Comparison of ENCODE assay signal across 35 cellular contexts in genomic region chr3:68032219-68032618, GRCh38.
"Had no signal": no experiment of that assay in that cellular context is flagged by ENCODE, and none has a peak within 500 bp of the region (broad histone marks: within the 10 kb centered on the region; RNA-seq: fewer than 3 reads in every experiment).

No MANE protein-coding gene starts in this region.

- H3K4me3 ChIP-seq: cardiac muscle cell had no signal

- H3K27me3 Mint-ChIP-seq: activated CD4-positive, alpha-beta T cell treated with anti-CD3 and anti-CD28 coated beads, Interleukin-2, amount 10 ng/mL, durations not matched to agents 24 days and 14 days; activated naive CD4-positive, alpha-beta T cell treated with anti-CD3 and anti-CD28 coated beads, Interleukin-2, amount 50 U/mL, for 24 hours; activated naive CD8-positive, alpha-beta T cell; activated naive CD8-positive, alpha-beta T cell treated with anti-CD3 and anti-CD28 coated beads, Interleukin-2, amount 50 U/mL, for 24 hours; activated T-cell treated with anti-CD3 and anti-CD28 coated beads, Interleukin-2, amount 50 U/mL, for 24 hours; brain had no signal

- H3K27me3 ChIP-seq: cardiac muscle cell had no signal

- H3K9me3 Mint-ChIP-seq: activated B cell treated with CpG ODN at 0.5 μM for 24 hours; activated CD4-positive, alpha-beta memory T cell treated with anti-CD3 and anti-CD28 coated beads for 36 hours; activated CD8-positive, alpha-beta T cell treated with anti-CD3 and anti-CD28 coated beads for 36 hours; activated naive CD4-positive, alpha-beta T cell treated with anti-CD3 and anti-CD28 coated beads, Interleukin-2, amount 10 ng/mL, durations not matched to agents 7 days and 5 days; activated naive CD4-positive, alpha-beta T cell treated with anti-CD3 and anti-CD28 coated beads, Interleukin-2, amount 50 U/mL, for 24 hours; activated T-cell treated with anti-CD3 and anti-CD28 coated beads, Interleukin-2, amount 50 U/mL, for 24 hours; activated T-helper 2 cell treated with anti-CD3 and anti-CD28 coated beads, Interferon-gamma antibody, Interleukin-2, Interleukin-4, amounts not matched to agents 10 μg/mL and 5 μg/mL and 100 μg/mL, durations not matched to agents 14 hours and 24 hours and 36 hours; central memory CD8-positive, alpha-beta T cell; T-helper 2 cell treated with Interferon-gamma antibody and Interleukin-4, amounts not matched to agents 5 μg/mL and 100 μg/mL, for 36 hours had no signal

- DNase-seq: activated B cell treated with CpG ODN at 0.5 μM for 24 hours; activated CD4-positive, alpha-beta memory T cell treated with anti-CD3 and anti-CD28 coated beads for 36 hours; activated CD4-positive, alpha-beta T cell treated with anti-CD3 and anti-CD28 coated beads for 4 hours; activated CD4-positive, alpha-beta T cell treated with anti-CD3 and anti-CD28 coated beads, Interleukin-2, amount 10 ng/mL, durations not matched to agents 24 days and 14 days; activated CD4-positive, alpha-beta T cell treated with anti-CD3 and anti-CD28 coated beads, Interleukin-2, amount 50 U/mL, for 1 hour; activated CD4-positive, alpha-beta T cell treated with anti-CD3 and anti-CD28 coated beads, Interleukin-2, amount 50 U/mL, for 4 hours; activated CD4-positive, CD25-positive, alpha-beta regulatory T cell treated with anti-CD3 and anti-CD28 coated beads, Interleukin-2, amount 50 U/mL, for 72 hours; activated CD8-positive, alpha-beta memory T cell treated with anti-CD3 and anti-CD28 coated beads, Interleukin-2, amount 50 U/mL, for 48 hours; activated CD8-positive, alpha-beta T cell treated with anti-CD3 and anti-CD28 coated beads for 36 hours; activated effector memory CD4-positive, alpha-beta T cell treated with Interleukin-2 at 50 U/mL for 16 hours; activated gamma-delta T cell; activated naive CD4-positive, alpha-beta T cell treated with anti-CD3 and anti-CD28 coated beads, Interleukin-2, amount 10 ng/mL, durations not matched to agents 7 days and 5 days; activated naive CD4-positive, alpha-beta T cell treated with Interleukin-2 at 50 U/mL for 16 hours; activated naive CD8-positive, alpha-beta T cell treated with anti-CD3 and anti-CD28 coated beads, Interleukin-2, amount 10 ng/mL, durations not matched to agents 7 days and 5 days; activated naive CD8-positive, alpha-beta T cell treated with anti-CD3 and anti-CD28 coated beads, Interleukin-2, amount 50 U/mL, for 24 hours; activated T-cell treated with anti-CD3 and anti-CD28 coated beads, Interleukin-2, amount 50 U/mL, for 24 hours; activated T-cell treated with anti-CD3 and anti-CD28 coated beads, Interleukin-2, amount 50 U/mL, for 48 hours; amygdala; anterior cingulate cortex; caudate nucleus; cerebellar nuclear complex; T-helper 1 cell; T-helper 2 cell; T-helper 9 cell had no signal

- H3K36me3 Mint-ChIP-seq: activated CD4-positive, alpha-beta memory T cell treated with anti-CD3 and anti-CD28 coated beads for 36 hours; activated naive CD4-positive, alpha-beta T cell treated with anti-CD3 and anti-CD28 coated beads, Interleukin-2, amount 10 ng/mL, durations not matched to agents 7 days and 5 days; brain had no signal

- H3K27ac ChIP-seq: cardiac muscle cell, VCaP had no signal

- FAIRE-seq: bronchial epithelial cell, TTC549 had no signal

- H3K27ac Mint-ChIP-seq: activated B cell treated with CpG ODN at 0.5 μM for 24 hours; activated CD4-positive, alpha-beta memory T cell treated with anti-CD3 and anti-CD28 coated beads for 36 hours; activated CD4-positive, alpha-beta T cell treated with anti-CD3 and anti-CD28 coated beads, Interleukin-2, amount 10 ng/mL, durations not matched to agents 24 days and 14 days; activated CD8-positive, alpha-beta T cell treated with anti-CD3 and anti-CD28 coated beads for 36 hours; activated naive CD4-positive, alpha-beta T cell treated with anti-CD3 and anti-CD28 coated beads, Interleukin-2, amount 10 ng/mL, durations not matched to agents 7 days and 5 days; activated naive CD4-positive, alpha-beta T cell treated with anti-CD3 and anti-CD28 coated beads, Interleukin-2, amount 50 U/mL, for 24 hours; activated naive CD8-positive, alpha-beta T cell; activated naive CD8-positive, alpha-beta T cell treated with anti-CD3 and anti-CD28 coated beads, Interleukin-2, amount 10 ng/mL, durations not matched to agents 7 days and 5 days; activated naive CD8-positive, alpha-beta T cell treated with anti-CD3 and anti-CD28 coated beads, Interleukin-2, amount 50 U/mL, for 24 hours; activated T-cell treated with anti-CD3 and anti-CD28 coated beads, Interleukin-2, amount 50 U/mL, for 24 hours; activated T-helper 2 cell treated with anti-CD3 and anti-CD28 coated beads, Interferon-gamma antibody, Interleukin-2, Interleukin-4, amounts not matched to agents 10 μg/mL and 5 μg/mL and 100 μg/mL, durations not matched to agents 14 hours and 24 hours and 36 hours; brain; T-helper 1 cell treated with Interleukin-12 subunit alpha and Interleukin-12 subunit beta and Interleukin-4 antibody, amounts not matched to agents 30 μg/mL and 1 μg/mL, for 36 hours; T-helper 2 cell treated with Interferon-gamma antibody and Interleukin-4, amounts not matched to agents 5 μg/mL and 100 μg/mL, for 36 hours had no signal

- H3K4me3 Mint-ChIP-seq: activated B cell treated with CpG ODN at 0.5 μM for 24 hours; activated CD4-positive, alpha-beta memory T cell treated with anti-CD3 and anti-CD28 coated beads for 36 hours; activated CD4-positive, alpha-beta T cell treated with anti-CD3 and anti-CD28 coated beads, Interleukin-2, amount 10 ng/mL, durations not matched to agents 24 days and 14 days; activated CD8-positive, alpha-beta T cell treated with anti-CD3 and anti-CD28 coated beads for 36 hours; activated naive CD4-positive, alpha-beta T cell treated with anti-CD3 and anti-CD28 coated beads, Interleukin-2, amount 10 ng/mL, durations not matched to agents 7 days and 5 days; activated naive CD4-positive, alpha-beta T cell treated with anti-CD3 and anti-CD28 coated beads, Interleukin-2, amount 50 U/mL, for 24 hours; activated naive CD8-positive, alpha-beta T cell; activated naive CD8-positive, alpha-beta T cell treated with anti-CD3 and anti-CD28 coated beads, Interleukin-2, amount 10 ng/mL, durations not matched to agents 7 days and 5 days; activated naive CD8-positive, alpha-beta T cell treated with anti-CD3 and anti-CD28 coated beads, Interleukin-2, amount 50 U/mL, for 24 hours; activated T-cell treated with anti-CD3 and anti-CD28 coated beads, Interleukin-2, amount 50 U/mL, for 24 hours; brain; central memory CD8-positive, alpha-beta T cell; T-helper 1 cell treated with Interleukin-12 subunit alpha and Interleukin-12 subunit beta and Interleukin-4 antibody, amounts not matched to agents 30 μg/mL and 1 μg/mL, for 36 hours; T-helper 2 cell treated with Interferon-gamma antibody and Interleukin-4, amounts not matched to agents 5 μg/mL and 100 μg/mL, for 36 hours had no signal

- H3K36me3 ChIP-seq: cardiac muscle cell had no signal

- ATAC-seq: activated CD8-positive, alpha-beta T cell treated with anti-CD3 and anti-CD28 coated beads for 36 hours; activated naive CD8-positive, alpha-beta T cell treated with anti-CD3 and anti-CD28 coated beads, Interleukin-2, amount 50 U/mL, for 24 hours had no signal

- H3K4me1 Mint-ChIP-seq: activated B cell treated with CpG ODN at 0.5 μM for 24 hours; activated CD4-positive, alpha-beta T cell treated with anti-CD3 and anti-CD28 coated beads, Interleukin-2, amount 10 ng/mL, durations not matched to agents 24 days and 14 days; activated naive CD4-positive, alpha-beta T cell treated with anti-CD3 and anti-CD28 coated beads, Interleukin-2, amount 10 ng/mL, durations not matched to agents 7 days and 5 days; activated naive CD8-positive, alpha-beta T cell treated with anti-CD3 and anti-CD28 coated beads, Interleukin-2, amount 10 ng/mL, durations not matched to agents 7 days and 5 days; activated naive CD8-positive, alpha-beta T cell treated with anti-CD3 and anti-CD28 coated beads, Interleukin-2, amount 50 U/mL, for 24 hours; brain; central memory CD8-positive, alpha-beta T cell had no signal
